Comparison of ENCODE assay signal across 20 cellular contexts in the genomic region with DNA sequence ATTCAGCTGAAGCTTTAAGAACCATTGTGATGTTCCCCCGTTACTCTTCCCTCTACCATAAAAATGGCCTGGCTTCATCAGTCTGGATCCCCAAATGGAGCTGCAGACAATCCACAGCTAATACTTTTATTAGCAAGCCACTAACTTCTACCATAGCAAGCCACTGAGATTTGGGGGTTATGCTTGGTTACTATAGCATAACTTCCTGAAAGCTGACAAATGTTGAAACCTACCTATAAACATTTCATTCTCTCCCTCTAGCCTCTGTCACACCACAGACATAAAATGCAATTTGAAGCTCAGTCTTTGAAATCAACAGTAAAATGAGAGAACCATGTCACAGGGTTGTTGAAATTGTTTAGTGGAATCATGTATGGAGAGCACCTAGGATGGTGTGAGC. TPM values are rescaled to one million over a fixed set of nuclear protein-coding genes. Genes with fewer than 3 reads are reported as not detected.
DNase-seq lines count a peak whose midpoint lies in the region; ATAC-seq and TF ChIP-seq lines count a peak whose summit lies in the region.
"Had no signal": no experiment of that assay in that cellular context is flagged by ENCODE, and none has a peak within 500 bp of the region (broad histone marks: within the 10 kb centered on the region; RNA-seq: fewer than 3 reads in every experiment).

No MANE protein-coding gene starts in this region.

- H3K4me1 Mint-ChIP-seq in chondrocyte (ENCODE audit: low read depth) = peaks cover 13% of the 10 kb centered on the region
- no peaks in the 10 kb centered on the region for H3K4me1 Mint-ChIP-seq in T-helper 2 cell treated with Interferon-gamma antibody and Interleukin-4, amounts not matched to agents 5 μg/mL and 100 μg/mL, for 36 hours (ENCODE audit: low read depth)
- H3K4me1 Mint-ChIP-seq: CD4-positive, CD25-positive, alpha-beta regulatory T cell had no signal

- peaks cover 52% of the 10 kb centered on the region for H3K27me3 Mint-ChIP-seq in chondrocyte (ENCODE audit: low read depth)
- peaks cover 34% of the 10 kb centered on the region for H3K27me3 Mint-ChIP-seq in T-helper 2 cell treated with Interferon-gamma antibody and Interleukin-4, amounts not matched to agents 5 μg/mL and 100 μg/mL, for 36 hours (ENCODE audit: low read depth)

- DNase-seq in HCEC 1CT = no peak
- no peak for DNase-seq in chondrocyte (ENCODE audit: low spot score)
- DNase-seq in kidney glomerular epithelial cell (lab: John Stamatoyannopoulos, UW) = no peak
- no peak for DNase-seq in T-helper 2 cell treated with Interferon-gamma antibody and Interleukin-4, amounts not matched to agents 5 μg/mL and 100 μg/mL, for 36 hours (ENCODE audit: low spot score)
- DNase-seq: CD4-positive, CD25-positive, alpha-beta regulatory T cell; DMS53; KG1 had no signal

- no peak overlapping the region for H3K4me3 Mint-ChIP-seq in chondrocyte (ENCODE audit: unreplicated experiment)
- no peak overlapping the region for H3K4me3 Mint-ChIP-seq in T-helper 2 cell treated with Interferon-gamma antibody and Interleukin-4, amounts not matched to agents 5 μg/mL and 100 μg/mL, for 36 hours
- H3K4me3 Mint-ChIP-seq: CD4-positive, CD25-positive, alpha-beta regulatory T cell; IgD-negative memory B cell had no signal

- peaks cover 11% of the 10 kb centered on the region for H3K4me1 ChIP-seq in BLaER1

- peak; percentile 58 for ATAC-seq in GM18858 (IDR thresholded peaks at IDR 0.05; ENCODE audit: unreplicated experiment)
- peak; percentile 43 for ATAC-seq in GM19395 (IDR thresholded peaks at IDR 0.05; ENCODE audit: unreplicated experiment)
- peak; percentile 51 for ATAC-seq in HG03095 (IDR thresholded peaks at IDR 0.05; ENCODE audit: unreplicated experiment)
- ATAC-seq: GM12878, HCT116 had no signal

- peak overlapping the region; percentile 26; the same call in 1 of the 2 replicates for H3K4me2 ChIP-seq in BLaER1

- no peaks in the 10 kb centered on the region for H3K9me3 Mint-ChIP-seq in chondrocyte (ENCODE audit: low read depth)
- H3K9me3 Mint-ChIP-seq in T-helper 2 cell treated with Interferon-gamma antibody and Interleukin-4, amounts not matched to agents 5 μg/mL and 100 μg/mL, for 36 hours = no peaks in the 10 kb centered on the region

- no peak overlapping the region for H3K27ac Mint-ChIP-seq in chondrocyte (ENCODE audit: unreplicated experiment)
- H3K27ac Mint-ChIP-seq in T-helper 2 cell treated with Interferon-gamma antibody and Interleukin-4, amounts not matched to agents 5 μg/mL and 100 μg/mL, for 36 hours = no peak overlapping the region
- H3K27ac Mint-ChIP-seq: CD4-positive, CD25-positive, alpha-beta regulatory T cell; IgD-negative memory B cell had no signal

- H3K36me3 Mint-ChIP-seq in chondrocyte (ENCODE audit: low read depth) = no peaks in the 10 kb centered on the region
- H3K36me3 Mint-ChIP-seq in T-helper 2 cell treated with Interferon-gamma antibody and Interleukin-4, amounts not matched to agents 5 μg/mL and 100 μg/mL, for 36 hours (ENCODE audit: low read depth) = no peaks in the 10 kb centered on the region
- H3K36me3 Mint-ChIP-seq: CD4-positive, CD25-positive, alpha-beta regulatory T cell; IgD-negative memory B cell had no signal

- no peak overlapping the region for H3K27ac ChIP-seq in BLaER1
- H3K27ac ChIP-seq: 22Rv1 had no signal

- no peak for TF ChIP-seq CTCF in chondrocyte (IDR thresholded peaks at IDR 0.05)

- no peaks in the 10 kb centered on the region for H3K36me3 ChIP-seq in BLaER1

- peaks cover 10% of the 10 kb centered on the region; the same call in 1 of the 2 replicates for H3K9me3 ChIP-seq in BLaER1

- no peak overlapping the region for H3K9ac ChIP-seq in BLaER1

- no peak overlapping the region for H3K4me3 ChIP-seq in BLaER1
- H3K4me3 ChIP-seq: GM12878 had no signal

- no peaks in the 10 kb centered on the region for H3K27me3 ChIP-seq in BLaER1

- H4K20me1 ChIP-seq in BLaER1 = no peaks in the 10 kb centered on the region

RNA-seq across cellular contexts. Expression of gene HTR1E, which starts 3.0 kb away (rescaled TPM):
- not detected in 3 replicates for total RNA-seq in chondrocyte
- total RNA-seq: A673; CD4-positive, CD25-positive, alpha-beta regulatory T cell; Daoy; GM12878; H4; HT1080; LHCN-M2 had no signal
